34 cellular contexts compared by ENCODE assay signal in the genomic region with DNA sequence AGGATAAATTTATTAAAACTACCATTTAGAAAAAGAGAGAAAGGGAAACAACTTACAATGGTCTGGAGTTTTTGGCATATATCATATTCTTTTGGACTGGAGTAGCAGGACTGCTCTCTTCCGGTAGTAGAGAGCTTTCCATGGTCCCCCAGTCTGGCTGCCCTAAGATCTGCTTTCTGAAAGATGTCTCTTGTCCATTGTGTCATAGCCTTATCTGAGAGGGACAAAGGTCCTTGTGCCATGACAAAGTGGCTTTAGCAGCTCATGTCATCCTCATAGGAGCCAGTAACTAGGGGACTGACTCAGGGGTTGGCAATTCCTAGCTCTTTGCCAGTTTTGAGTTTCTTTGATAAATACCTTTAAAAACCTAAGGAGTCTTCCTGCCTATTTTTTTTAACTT.
"Had no signal": no experiment of that assay in that cellular context is flagged by ENCODE, and none has a peak within 500 bp of the region (broad histone marks: within the 10 kb centered on the region; RNA-seq: fewer than 3 reads in every experiment).

No MANE protein-coding gene starts in this region.

- ATAC-seq: activated CD4-positive, alpha-beta T cell treated with anti-CD3 and anti-CD28 coated beads for 36 hours; activated CD4-positive, CD25-positive, alpha-beta regulatory T cell treated with anti-CD3 and anti-CD28 coated beads, Interleukin-2, amount 50 U/mL, for 24 hours; Panc1; SK-N-SH treated with all-trans-retinoic acid at 6 μM for 48 hours; WTC11 had no signal

- H3K4me3 ChIP-seq: cardiac muscle cell, MG63, SJSA1 had no signal

- H3K9me3 ChIP-seq: MG63, SJSA1 had no signal

- DNase-seq: activated CD4-positive, alpha-beta memory T cell treated with anti-CD3 and anti-CD28 coated beads for 36 hours; activated CD4-positive, alpha-beta T cell treated with anti-CD3 and anti-CD28 coated beads for 36 hours; activated CD4-positive, alpha-beta T cell treated with anti-CD3 and anti-CD28 coated beads, Interleukin-2, amount 10 ng/mL, durations not matched to agents 7 days and 5 days; activated CD8-positive, alpha-beta memory T cell treated with anti-CD3 and anti-CD28 coated beads, Interleukin-2, amount 50 U/mL, for 4 hours; activated effector memory CD4-positive, alpha-beta T cell treated with Interleukin-2 at 50 U/mL for 16 hours; activated naive CD4-positive, alpha-beta T cell; activated naive CD4-positive, alpha-beta T cell treated with anti-CD3 and anti-CD28 coated beads, Interleukin-2, amount 50 U/mL, for 16 hours; activated naive CD8-positive, alpha-beta T cell treated with anti-CD3 and anti-CD28 coated beads for 36 hours; activated T-cell treated with anti-CD3 and anti-CD28 coated beads, Interleukin-2, amount 50 U/mL, for 48 hours; amniotic stem cell; aorta; Kasumi-1; KG1; MG63; NCI-H1048; NCI-H1105 treated with DMSO at 0.1 percent for 48 hours; NCI-H1436; NCI-H1694; NCI-H1930; NCI-H2081 treated with DMSO at 0.1 percent for 48 hours; NCI-H2227 treated with DMSO at 0.1 percent for 48 hours; NCI-H446 treated with DMSO at 0.1 percent for 48 hours; NCI-H524 treated with DMSO at 0.1 percent for 48 hours; RPMI8226; SHP77 treated with DMSO at 0.1 percent for 48 hours; SW 1271; T-helper 1 cell; T1000 had no signal

- H3K4me1 ChIP-seq: SJSA1 had no signal

- H3K36me3 ChIP-seq: cardiac muscle cell, MG63, SJSA1 had no signal

- H3K27ac ChIP-seq: cardiac muscle cell, SJSA1 had no signal

- H3K27me3 ChIP-seq: cardiac muscle cell, MG63, SJSA1 had no signal
